ENCODE assay signal across 8 cellular contexts in genomic region chr12:120944645-120945217, GRCh38. TPM values are rescaled to one million over a fixed set of nuclear protein-coding genes. Genes with fewer than 3 reads are reported as not detected.
DNase-seq lines count a peak whose midpoint lies in the region; ATAC-seq and TF ChIP-seq lines count a peak whose summit lies in the region.

No MANE protein-coding gene starts in this region.

- H3K9ac ChIP-seq in neural progenitor cell, result no peak overlapping the region

- no peaks in the 10 kb centered on the region for H4K20me1 ChIP-seq in neural progenitor cell (ENCODE audit: low read depth)

- H3K36me3 Mint-ChIP-seq in neural progenitor cell, result no peaks in the 10 kb centered on the region

- H3K27ac ChIP-seq in neural progenitor cell (no peak overlapping the region), thyroid gland (no peak overlapping the region)

- no peak for TF ChIP-seq POLR2A in thyroid gland (IDR thresholded peaks at IDR 0.05)

- H3K4me3 ChIP-seq in epithelial cell of proximal tubule (ENCODE audit: low read depth, low read length) (no peak overlapping the region), neural progenitor cell (no peak overlapping the region), thyroid gland (replicated peaks in 1 of 3) (no peak overlapping the region)

- H3F3A ChIP-seq in neural progenitor cell (ENCODE audit: low read depth), result no peaks in the 10 kb centered on the region

- no peak overlapping the region for H2AFZ ChIP-seq in neural progenitor cell (replicated peaks)

- no peak overlapping the region for H3K4me2 ChIP-seq in neural progenitor cell

- H3K4me1 Mint-ChIP-seq in neural progenitor cell, result peaks cover 6% of the 10 kb centered on the region

- peak; percentile 89 for TF ChIP-seq CTCF in epithelial cell of proximal tubule (conservative IDR thresholded peaks at IDR 0.05; ENCODE audit: low read depth, low read length)
- TF ChIP-seq CTCF in neural progenitor cell (IDR thresholded peaks at IDR 0.05), result peak; percentile 87
- peak; percentile 22 to 72 (median 46) for TF ChIP-seq CTCF in thyroid gland (IDR thresholded peaks at IDR 0.05)

- H3K9me3 ChIP-seq in neural progenitor cell (ENCODE audit: low read depth) (no peaks in the 10 kb centered on the region), thyroid gland (no peaks in the 10 kb centered on the region)

- peaks cover 19% of the 10 kb centered on the region for H3K27me3 Mint-ChIP-seq in neural progenitor cell (ENCODE audit: insufficient read depth, low read depth)

- intact Hi-C loops in thyroid gland (cut with DNase I), result no loop called here

- H3K36me3 ChIP-seq in neural progenitor cell (no peaks in the 10 kb centered on the region), thyroid gland (no peaks in the 10 kb centered on the region)

- H3K27me3 ChIP-seq in neural progenitor cell (no peaks in the 10 kb centered on the region), thyroid gland (no peaks in the 10 kb centered on the region)

- 40 to 43% methylated on average over 9 of the region's 9 CpGs for WGBS in thyroid gland, 2 donors

- H3K27ac Mint-ChIP-seq in neural progenitor cell, result no peak overlapping the region

- no peak overlapping the region for H3K4me3 Mint-ChIP-seq in neural progenitor cell

- no peaks in the 10 kb centered on the region for H3K79me2 ChIP-seq in neural progenitor cell (ENCODE audit: low read depth)

- ATAC-seq in HG02840 (IDR thresholded peaks at IDR 0.05; ENCODE audit: low FRiP score, unreplicated experiment), result no peak

- no peaks in the 10 kb centered on the region for H3K9me3 Mint-ChIP-seq in neural progenitor cell

- H3K4me1 ChIP-seq in neural progenitor cell (no peaks in the 10 kb centered on the region), thyroid gland (no peaks in the 10 kb centered on the region)

- peak; percentile 27 for DNase-seq in NCI-H748 (lab: John Stamatoyannopoulos, UW; ENCODE audit: unreplicated experiment)
- no peak for DNase-seq in NCI-H748 treated with DMSO at 0.1 percent for 48 hours (lab: John Stamatoyannopoulos, UW)
- DNase-seq in NCI-H345 treated with DMSO at 0.1 percent for 48 hours (lab: John Stamatoyannopoulos, UW; ENCODE audit: unreplicated experiment), result peak; percentile 8
- DNase-seq in activated CD8-positive, alpha-beta memory T cell treated with anti-CD3 and anti-CD28 coated beads for 4 hours (ENCODE audit: low read depth in 2 of 2), result peak; percentile 27 to 33
- no peak for DNase-seq in epithelial cell of proximal tubule (ENCODE audit: low read depth)
- DNase-seq in neural progenitor cell (ENCODE audit: low spot score), result peak; percentile 64
- peak; percentile 43 to 52 for DNase-seq in thyroid gland

RNA-seq across cellular contexts. Expression of gene HNF1A, which starts 33.6 kb away (rescaled TPM):
- total RNA-seq in epithelial cell of proximal tubule (0.17 and 0.36 TPM in 2 replicates), neural progenitor cell (ENCODE audit: low replicate concordance) (not detected in 2 replicates), thyroid gland (not detected)

RNA-seq across cellular contexts. Expression of gene SPPL3, which starts 40.6 kb away (rescaled TPM):
- 8.6 and 9.5 TPM in 2 replicates for total RNA-seq in epithelial cell of proximal tubule
- total RNA-seq in neural progenitor cell (ENCODE audit: low replicate concordance), result 12.9 and 25.8 TPM in 2 replicates
- 10 to 100 TPM; 25.7 to 37.5 (median 34.7) TPM for total RNA-seq in thyroid gland

Comparison
In these comparisons a context has a peak if more than half of its experiments do, and no peak if none do; other contexts are left out.
1. DNase-seq: peak in NCI-H748 (single experiment), NCI-H345 treated with DMSO at 0.1 percent for 48 hours (single experiment), activated CD8-positive, alpha-beta memory T cell treated with anti-CD3 and anti-CD28 coated beads for 4 hours (2 of 2), neural progenitor cell (single experiment) and thyroid gland (2 of 2); none in NCI-H748 treated with DMSO at 0.1 percent for 48 hours (single experiment) and epithelial cell of proximal tubule (single experiment).
2. Peak in every context shown above with its lines, with median percentiles within 50 percentile points of each other: CTCF ChIP-seq.